Comparison of ENCODE assay signal across 7 cellular contexts in genomic region chr20:49915118-49915379, GRCh38. TPM values are rescaled to one million over a fixed set of nuclear protein-coding genes. Genes with fewer than 3 reads are reported as not detected.
DNase-seq lines count a peak whose midpoint lies in the region; ATAC-seq lines count a peak whose summit lies in the region.

No MANE protein-coding gene starts in this region.

- H3K36me3 ChIP-seq in KOPT-K1 (ENCODE audit: insufficient read depth, low read length) (peaks cover 8% of the 10 kb centered on the region; the same call in 1 of the 2 replicates), ectodermal cell (ENCODE audit: control insufficient read depth, insufficient read depth, low read length) (no peaks in the 10 kb centered on the region)

- no peaks in the 10 kb centered on the region for H3K9me3 ChIP-seq in KOPT-K1 (ENCODE audit: insufficient read depth, low read length, poor library complexity, severe bottlenecking)
- no peaks in the 10 kb centered on the region for H3K9me3 ChIP-seq in ectodermal cell (ENCODE audit: control insufficient read depth, low read length)

- peak overlapping the region; percentile 91 for H3K4me3 Mint-ChIP-seq in natural killer cell treated with Interleukin-12 subunit alpha and Interleukin-12 subunit beta and Interleukin-15 and Interleukin-18, amount 100 ng/mL, for 72 hours

- no peaks in the 10 kb centered on the region for H3K27me3 ChIP-seq in ectodermal cell (ENCODE audit: control insufficient read depth, insufficient read depth, low read length, poor library complexity, severe bottlenecking)

- peaks cover 15% of the 10 kb centered on the region for H3K4me1 ChIP-seq in ectodermal cell (ENCODE audit: control insufficient read depth, insufficient read depth, low read length)

- peak overlapping the region; percentile 96 for H3K4me3 ChIP-seq in ectodermal cell (ENCODE audit: insufficient read depth, low read depth, low read length)

- 1% methylated on average over 23 of the region's 23 CpGs for WGBS in ectodermal cell, 2 experiments

- ATAC-seq in GM21515 (IDR thresholded peaks at IDR 0.05; ENCODE audit: unreplicated experiment) (peak; percentile 9), HG03354 (IDR thresholded peaks at IDR 0.05; ENCODE audit: poor library complexity, severe bottlenecking, unreplicated experiment) (no peak)
- ATAC-seq in natural killer cell treated with Interleukin-12 subunit alpha and Interleukin-12 subunit beta and Interleukin-15 and Interleukin-18, amount 100 ng/mL, for 72 hours, result no peak

- no peaks in the 10 kb centered on the region for H3K36me3 Mint-ChIP-seq in natural killer cell treated with Interleukin-12 subunit alpha and Interleukin-12 subunit beta and Interleukin-15 and Interleukin-18, amount 100 ng/mL, for 72 hours

- no peaks in the 10 kb centered on the region for H3K9me3 Mint-ChIP-seq in natural killer cell treated with Interleukin-12 subunit alpha and Interleukin-12 subunit beta and Interleukin-15 and Interleukin-18, amount 100 ng/mL, for 72 hours

- H3K4me1 Mint-ChIP-seq in natural killer cell treated with Interleukin-12 subunit alpha and Interleukin-12 subunit beta and Interleukin-15 and Interleukin-18, amount 100 ng/mL, for 72 hours (ENCODE audit: low read depth in 2 of 2), result peaks cover 31 to 34% of the 10 kb centered on the region in 2 donors

- DNase-seq in natural killer cell treated with Interleukin-12 subunit alpha and Interleukin-12 subunit beta and Interleukin-15 and Interleukin-18, amount 100 ng/mL, for 72 hours (ENCODE audit: low spot score), result no peak
- DNase-seq in NCI-H2107 treated with DMSO at 0.1 percent for 48 hours (lab: John Stamatoyannopoulos, UW; ENCODE audit: unreplicated experiment) (no peak), NOMO-1 treated with DMSO at 0.1 percent for 48 hours (lab: John Stamatoyannopoulos, UW; ENCODE audit: unreplicated experiment) (no peak)

- H3K27ac ChIP-seq in KOPT-K1 (ENCODE audit: low read depth, low read length, poor library complexity, severe bottlenecking), result peak overlapping the region; percentile 97
- H3K27ac ChIP-seq in ectodermal cell (ENCODE audit: insufficient read depth, low read depth, low read length, poor library complexity, severe bottlenecking), result peak overlapping the region; percentile 99

- peak overlapping the region; percentile 92 to 99 for H3K27ac Mint-ChIP-seq in natural killer cell treated with Interleukin-12 subunit alpha and Interleukin-12 subunit beta and Interleukin-15 and Interleukin-18, amount 100 ng/mL, for 72 hours

- H3K27me3 Mint-ChIP-seq in natural killer cell treated with Interleukin-12 subunit alpha and Interleukin-12 subunit beta and Interleukin-15 and Interleukin-18, amount 100 ng/mL, for 72 hours, result no peaks in the 10 kb centered on the region

RNA-seq across cellular contexts. Expression of gene SPATA2, which starts 0.3 kb away (rescaled TPM):
- 13.8 TPM for polyA plus RNA-seq in ectodermal cell (2013, experiment 1 of 4)
- 14.8 TPM for polyA plus RNA-seq in ectodermal cell (2013, experiment 2 of 4)
- 11.5 TPM for polyA plus RNA-seq in ectodermal cell (2013, experiment 3 of 4)
- polyA plus RNA-seq in ectodermal cell (2013, experiment 4 of 4), result 13.2 TPM
- total RNA-seq in natural killer cell treated with Interleukin-12 subunit alpha and Interleukin-12 subunit beta and Interleukin-15 and Interleukin-18, amount 100 ng/mL, for 72 hours, result 10 to 100 TPM; 10.1 to 12.0 TPM

RNA-seq across cellular contexts. Expression of gene RNF114, which starts 21.1 kb away (rescaled TPM):
- polyA plus RNA-seq in ectodermal cell (2013, experiment 1 of 4), result 67.6 TPM
- 63.7 TPM for polyA plus RNA-seq in ectodermal cell (2013, experiment 2 of 4)
- polyA plus RNA-seq in ectodermal cell (2013, experiment 3 of 4), result 70.0 TPM
- 88.4 TPM for polyA plus RNA-seq in ectodermal cell (2013, experiment 4 of 4)
- 10 to 100 TPM; 69.9 to 79.3 TPM for total RNA-seq in natural killer cell treated with Interleukin-12 subunit alpha and Interleukin-12 subunit beta and Interleukin-15 and Interleukin-18, amount 100 ng/mL, for 72 hours
